ENCODE assay signal across 1 cellular context in genomic region chr11:34104680-34105078, GRCh38.
TF ChIP-seq lines count a peak whose summit lies in the region.

No MANE protein-coding gene starts in this region.

TF ChIP-seq in GM23338, 12 proteins besides CTCF, POLR2A, EP300 and RAD21 (continued from another document):
- TF ChIP-seq, protein P1, sequence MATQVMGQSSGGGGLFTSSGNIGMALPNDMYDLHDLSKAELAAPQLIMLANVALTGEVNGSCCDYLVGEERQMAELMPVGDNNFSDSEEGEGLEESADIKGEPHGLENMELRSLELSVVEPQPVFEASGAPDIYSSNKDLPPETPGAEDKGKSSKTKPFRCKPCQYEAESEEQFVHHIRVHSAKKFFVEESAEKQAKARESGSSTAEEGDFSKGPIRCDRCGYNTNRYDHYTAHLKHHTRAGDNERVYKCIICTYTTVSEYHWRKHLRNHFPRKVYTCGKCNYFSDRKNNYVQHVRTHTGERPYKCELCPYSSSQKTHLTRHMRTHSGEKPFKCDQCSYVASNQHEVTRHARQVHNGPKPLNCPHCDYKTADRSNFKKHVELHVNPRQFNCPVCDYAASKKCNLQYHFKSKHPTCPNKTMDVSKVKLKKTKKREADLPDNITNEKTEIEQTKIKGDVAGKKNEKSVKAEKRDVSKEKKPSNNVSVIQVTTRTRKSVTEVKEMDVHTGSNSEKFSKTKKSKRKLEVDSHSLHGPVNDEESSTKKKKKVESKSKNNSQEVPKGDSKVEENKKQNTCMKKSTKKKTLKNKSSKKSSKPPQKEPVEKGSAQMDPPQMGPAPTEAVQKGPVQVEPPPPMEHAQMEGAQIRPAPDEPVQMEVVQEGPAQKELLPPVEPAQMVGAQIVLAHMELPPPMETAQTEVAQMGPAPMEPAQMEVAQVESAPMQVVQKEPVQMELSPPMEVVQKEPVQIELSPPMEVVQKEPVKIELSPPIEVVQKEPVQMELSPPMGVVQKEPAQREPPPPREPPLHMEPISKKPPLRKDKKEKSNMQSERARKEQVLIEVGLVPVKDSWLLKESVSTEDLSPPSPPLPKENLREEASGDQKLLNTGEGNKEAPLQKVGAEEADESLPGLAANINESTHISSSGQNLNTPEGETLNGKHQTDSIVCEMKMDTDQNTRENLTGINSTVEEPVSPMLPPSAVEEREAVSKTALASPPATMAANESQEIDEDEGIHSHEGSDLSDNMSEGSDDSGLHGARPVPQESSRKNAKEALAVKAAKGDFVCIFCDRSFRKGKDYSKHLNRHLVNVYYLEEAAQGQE (IDR thresholded peaks at IDR 0.05; ENCODE audit: unreplicated experiment): no peak
- no peak for TF ChIP-seq CREB1 (CRISPR knock-in tag; IDR thresholded peaks at IDR 0.05; ENCODE audit: low read depth)
- TF ChIP-seq EZH2 (IDR thresholded peaks at IDR 0.05; ENCODE audit: low read depth, unreplicated experiment): no peak
- TF ChIP-seq EZH2phosphoT487 (IDR thresholded peaks at IDR 0.05; ENCODE audit: unreplicated experiment): no peak
- TF ChIP-seq POLR2AphosphoS5 (IDR thresholded peaks at IDR 0.05; ENCODE audit: low read depth): no peak
